11 cellular contexts compared by ENCODE assay signal in genomic region chr3:51279448-51279847, GRCh38.
"Had no signal": no experiment of that assay in that cellular context is flagged by ENCODE, and none has a peak within 500 bp of the region (broad histone marks: within the 10 kb centered on the region; RNA-seq: fewer than 3 reads in every experiment).

No MANE protein-coding gene starts in this region.

- H3K9ac ChIP-seq: GM23248 had no signal

- FAIRE-seq: H1, H54 had no signal

- H3K4me3 ChIP-seq: GM23248, GM23338, HAP-1 had no signal

- DNase-seq: GM23248, GOT3, H7, H9, HCEC 1CT, HFFc6 had no signal

- H2AFZ ChIP-seq: GM23248, GM23338 had no signal

- H3K27ac ChIP-seq: GM23248 had no signal

- ATAC-seq: GM23338, HCT116 had no signal

- H3K4me1 ChIP-seq: HAP-1 had no signal

- H3K9me3 ChIP-seq: HAP-1 had no signal

- H3K4me2 ChIP-seq: GM23338 had no signal

- H3K36me3 ChIP-seq: HAP-1 had no signal
